ENCODE assay signal across 6 cellular contexts in the genomic region with DNA sequence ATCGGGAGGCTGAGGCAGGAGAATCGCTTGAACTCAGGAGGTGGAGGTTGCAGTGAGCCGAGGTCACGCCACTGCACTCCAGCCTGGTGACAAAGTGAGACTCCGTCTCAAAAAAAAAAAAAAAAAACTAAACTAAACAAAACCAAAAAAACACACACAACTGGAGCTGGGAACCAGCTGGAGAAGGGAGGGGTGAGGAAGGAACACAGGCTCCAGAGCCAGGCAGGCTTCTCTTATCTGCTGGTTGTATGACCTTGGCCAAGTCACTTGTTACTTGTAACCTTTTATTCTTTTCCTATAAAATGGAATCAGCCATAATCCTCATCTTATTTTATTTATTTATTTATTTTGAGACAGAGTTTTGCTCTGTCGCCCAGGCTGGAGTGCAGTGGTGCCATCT. TPM values are rescaled to one million over a fixed set of nuclear protein-coding genes. Genes with fewer than 3 reads are reported as not detected.
A peak's percentile ranks its signal among the peaks of the same experiment; 100 is the strongest.
DNase-seq lines count a peak whose midpoint lies in the region; ATAC-seq, FAIRE-seq and TF ChIP-seq lines count a peak whose summit lies in the region.
"Not testable (repeated sequence)": the region's sequence is repeated elsewhere in the genome, so short reads cannot be mapped to it uniquely, and the experiment has no call there.

No MANE protein-coding gene starts in this region.

- not testable (repeated sequence) for FAIRE-seq in kidney (lab: Jason Lieb, UNC); pancreas (lab: Jason Lieb, UNC)

- not testable (repeated sequence) for H3K4me3 ChIP-seq in HEK293 (ENCODE audit: low read depth, low read length); adrenal gland; kidney (ENCODE audit: low read length in 2 of 2); pancreas; stomach

- TF ChIP-seq EP300 in stomach (IDR thresholded peaks at IDR 0.05): not testable (repeated sequence)

- CTCF ChIA-PET in HEK293 (lab: Yijun Ruan, JAX) (interaction anchor here (1.1 to 1.5 kb wide), 4 partner anchors 13 to 25 kb away, joined by 3 to 5 read pairs (median 4); a partner anchor contains a TSS), RWPE1 (lab: Yijun Ruan, JAX) (interaction anchor here (0.6 kb wide), 1 partner anchor 369 kb away, joined by 3 read pairs; no protein-coding TSS in a partner anchor)

- 58 to 69% (median 59%) methylated on average over 6 of the region's 6 CpGs for WGBS in adrenal gland, 4 donors
- 61 to 65% methylated on average over 6 of the region's 6 CpGs for WGBS in pancreas, 2 donors
- WGBS in stomach, 5 donors: 71 to 84% (median 77%) methylated on average over 4 to 6 of the region's 6 CpGs

- H3K36me3 ChIP-seq in HEK293 (ENCODE audit: control insufficient read depth in 2 of 2, insufficient read depth in 1 of 2, low read length in 2 of 2): peaks cover 8 to 86% of the 10 kb centered on the region in 2 experiments; a peak in 2 of 3 replicates
- peaks cover 0 to 72% of the 10 kb centered on the region in 2 donors for H3K36me3 ChIP-seq in adrenal gland (replicated peaks in 1 of 2)
- peaks cover 23 to 47% of the 10 kb centered on the region in 2 donors for H3K36me3 ChIP-seq in kidney (ENCODE audit: control insufficient read depth in 1 of 2, insufficient read depth in 2 of 2, low read length in 2 of 2)
- peaks cover 4 to 40% (median 6%) of the 10 kb centered on the region in 3 donors for H3K36me3 ChIP-seq in pancreas
- H3K36me3 ChIP-seq in stomach: peaks cover 73 to 99% (median 96%) of the 10 kb centered on the region in 4 donors

- intact Hi-C loops in adrenal gland (cut with DNase I); kidney (cut with DNase I); pancreas (cut with DNase I); stomach (cut with DNase I; ENCODE audit: low total_unique reads): not testable (repeated sequence)

- not testable (repeated sequence) for H3K9ac ChIP-seq in kidney (ENCODE audit: low read length in 2 of 2)

- H3K4me1 ChIP-seq in HEK293 (ENCODE audit: control insufficient read depth, insufficient read depth, low read length); kidney (ENCODE audit: control insufficient read depth in 1 of 2, insufficient read depth in 1 of 2, low read depth in 1 of 2, low read length in 2 of 2); pancreas: not testable (repeated sequence)
- H3K4me1 ChIP-seq in adrenal gland (replicated peaks in 1 of 2): peaks cover 11 to 39% of the 10 kb centered on the region in 2 donors
- peaks cover 13 to 14% (median 13%) of the 10 kb centered on the region in 4 donors for H3K4me1 ChIP-seq in stomach

- H3K27me3 ChIP-seq in adrenal gland, pancreas, stomach: not testable (repeated sequence)

- not testable (repeated sequence) for H3K27ac ChIP-seq in HEK293 (ENCODE audit: extremely low read depth, low read depth, low read length); kidney (ENCODE audit: low read depth in 2 of 2, low read length in 2 of 2); pancreas; stomach
- H3K27ac ChIP-seq in RWPE1: peak overlapping the region; percentile 58
- peak overlapping the region in 2 of 5 donors; percentile 21 to 35 for H3K27ac ChIP-seq in adrenal gland

- TF ChIP-seq POLR2A in adrenal gland (IDR thresholded peaks at IDR 0.05); stomach (IDR thresholded peaks at IDR 0.05): not testable (repeated sequence)

- not testable (repeated sequence) for TF ChIP-seq CTCF in HEK293 (tag by site-specific recombination; IDR thresholded peaks at IDR 0.05); RWPE1 (conservative IDR thresholded peaks at IDR 0.05; ENCODE audit: low read depth); adrenal gland (IDR thresholded peaks at IDR 0.05); kidney (IDR thresholded peaks at IDR 0.05; ENCODE audit: borderline replicate concordance, extremely low read depth, insufficient read depth); pancreas (IDR thresholded peaks at IDR 0.05); stomach (IDR thresholded peaks at IDR 0.05)

- peak in 3 of 4 donors; percentile 19 to 59 (median 48) for ATAC-seq in pancreas

- not testable (repeated sequence) for DNase-seq in RWPE1 (ENCODE audit: low spot score)
- DNase-seq in adrenal gland: peak in 4 of 7 donors; percentile 51 to 71 (median 61)
- peak; percentile 12 for DNase-seq in kidney
- DNase-seq in pancreas: peak in 2 of 6 donors; percentile 30 to 46
- DNase-seq in stomach: peak; percentile 36

- not testable (repeated sequence) for H3K9me3 ChIP-seq in HEK293 (ENCODE audit: control insufficient read depth, insufficient read depth, low read depth, low read length); adrenal gland (replicated peaks in 1 of 3); kidney (ENCODE audit: control insufficient read depth in 1 of 2, low read length in 2 of 2); pancreas; stomach

- POLR2A ChIA-PET in HEK293 (lab: Yijun Ruan, JAX): interaction anchor here (0.6 to 2.5 kb wide), 5 partner anchors 9 to 186 kb away, joined by 3 to 7 read pairs (median 5); a partner anchor contains a TSS
- POLR2A ChIA-PET in RWPE1 (lab: Yijun Ruan, JAX; ENCODE audit: low non-redundant PET): not testable (repeated sequence)

TF ChIP-seq in HEK293, 187 proteins besides CTCF, POLR2A, EP300 and RAD21:
- peak; percentile 14; the same call in 1 of the 2 replicates for TF ChIP-seq ZNF2 (tag by site-specific recombination; IDR thresholded peaks at IDR 0.05)
- peak; percentile 5; the same call in 1 of the 2 replicates for TF ChIP-seq KLF8 (tag by site-specific recombination; IDR thresholded peaks at IDR 0.05)
- TF ChIP-seq, protein P1, sequence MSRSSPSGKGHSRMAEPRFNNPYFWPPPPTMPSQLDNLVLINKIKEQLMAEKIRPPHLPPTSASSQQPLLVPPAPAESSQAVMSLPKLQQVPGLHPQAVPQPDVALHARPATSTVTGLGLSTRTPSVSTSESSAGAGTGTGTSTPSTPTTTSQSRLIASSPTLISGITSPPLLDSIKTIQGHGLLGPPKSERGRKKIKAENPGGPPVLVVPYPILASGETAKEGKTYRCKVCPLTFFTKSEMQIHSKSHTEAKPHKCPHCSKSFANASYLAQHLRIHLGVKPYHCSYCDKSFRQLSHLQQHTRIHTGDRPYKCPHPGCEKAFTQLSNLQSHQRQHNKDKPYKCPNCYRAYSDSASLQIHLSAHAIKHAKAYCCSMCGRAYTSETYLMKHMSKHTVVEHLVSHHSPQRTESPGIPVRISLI (tag by site-specific recombination; IDR thresholded peaks at IDR 0.05): peak; percentile 39; the same call in 1 of the 2 replicates
TF ChIP-seq in HEK293: peak in this region for 3; not testable (repeated sequence) for 184.

RNA-seq across cellular contexts. Expression of a gene that starts 24.0 kb away (rescaled TPM):
- 100 to 1,000 TPM in 4 of 8 donors, 10 to 100 TPM in 4; 50.3 to 153 (median 112) TPM for total RNA-seq in adrenal gland
- polyA plus RNA-seq in adrenal gland: 100 to 1,000 TPM in 2 of 3 donors, 10 to 100 TPM in 1; 26.1 to 301 (median 214) TPM
- total RNA-seq in kidney: 128 TPM
- 118 TPM for polyA plus RNA-seq in kidney (ENCODE audit: insufficient read depth, low read depth, low replicate concordance)
- 10 to 100 TPM; 46.6 to 79.7 (median 70.8) TPM for total RNA-seq in pancreas
- polyA plus RNA-seq in pancreas: 100 to 1,000 TPM; 188 to 201 TPM
- total RNA-seq in stomach: 100 to 1,000 TPM in 4 of 5 donors, 10 to 100 TPM in 1; 50.5 to 408 (median 138) TPM
- polyA plus RNA-seq in stomach: 100 to 1,000 TPM in 2 of 3 donors, 10 to 100 TPM in 1; 58.2 to 113 (median 102) TPM

RNA-seq across cellular contexts. Expression of a gene that starts 32.3 kb away (rescaled TPM):
- total RNA-seq in adrenal gland (10 to 100 TPM; 39.8 to 74.6 (median 46.8) TPM), kidney (29.9 TPM), pancreas (10 to 100 TPM in 1 of 6 donors, 1 to 10 TPM in 5; 7.5 to 17.1 (median 9.3) TPM), stomach (100 to 1,000 TPM in 1 of 5 donors, 10 to 100 TPM in 4; 34.5 to 175 (median 49.0) TPM)
- polyA plus RNA-seq in adrenal gland (10 to 100 TPM in 2 of 3 donors, 1 to 10 TPM in 1; 8.9 to 58.8 (median 43.9) TPM), kidney (ENCODE audit: insufficient read depth, low read depth, low replicate concordance) (26.1 TPM), pancreas (10 to 100 TPM; 27.8 to 30.9 TPM), stomach (10 to 100 TPM in 2 of 3 donors, 1 to 10 TPM in 1; 9.0 to 28.2 (median 10.4) TPM)

RNA-seq across cellular contexts. Expression of a gene that starts 56.7 kb away (rescaled TPM):
- total RNA-seq in adrenal gland (100 to 1,000 TPM in 1 of 8 donors, 10 to 100 TPM in 7; 20.2 to 122 (median 44.4) TPM), kidney (27.9 TPM), pancreas (10 to 100 TPM; 11.5 to 20.8 (median 13.5) TPM), stomach (10 to 100 TPM; 26.3 to 79.9 (median 51.0) TPM)
- polyA plus RNA-seq in adrenal gland (10 to 100 TPM; 26.4 to 32.0 (median 26.4) TPM), kidney (ENCODE audit: insufficient read depth, low read depth, low replicate concordance) (6.4 TPM), pancreas (10 to 100 TPM; 10.8 to 18.0 TPM), stomach (10 to 100 TPM in 1 of 3 donors, 1 to 10 TPM in 2; 4.4 to 10.1 (median 9.9) TPM)

RNA-seq across cellular contexts. Expression of a gene that starts 56.8 kb away (rescaled TPM):
- total RNA-seq in adrenal gland (10 to 100 TPM; 19.6 to 42.3 (median 29.9) TPM), kidney (13.9 TPM), pancreas (1 to 10 TPM; 5.7 to 8.2 (median 6.6) TPM), stomach (10 to 100 TPM in 1 of 5 donors, 1 to 10 TPM in 3, under 1 TPM in 1; 0.58 to 17.1 (median 9.4) TPM)
- polyA plus RNA-seq in adrenal gland (10 to 100 TPM in 2 of 3 donors, 1 to 10 TPM in 1; 4.6 to 25.3 (median 10.3) TPM), kidney (ENCODE audit: insufficient read depth, low read depth, low replicate concordance) (17.0 TPM), pancreas (1 to 10 TPM; 5.4 to 8.5 TPM), stomach (1 to 10 TPM; 3.2 to 8.1 (median 6.2) TPM)
